In the genomic region with DNA sequence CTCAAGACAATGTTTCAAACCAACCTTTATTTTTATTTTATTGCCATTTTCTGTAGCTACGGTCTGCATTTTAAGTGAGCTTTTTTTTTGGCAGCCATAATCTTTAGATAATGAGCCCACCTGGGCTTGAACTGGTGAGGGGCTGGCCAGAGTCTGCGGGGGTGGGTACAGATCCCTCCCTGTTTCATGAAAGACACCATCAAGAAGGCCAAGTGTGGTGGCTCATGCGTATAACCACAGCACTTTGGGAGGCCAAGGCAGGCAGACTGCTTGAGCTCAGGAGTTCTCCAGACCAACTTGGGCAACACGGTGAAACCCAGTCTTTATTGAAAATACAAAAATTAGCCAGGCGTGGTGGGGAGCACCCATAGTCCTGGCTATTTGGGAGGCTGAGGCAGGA, we compare ENCODE assay signal across 25 cellular contexts.
"Had no signal": no experiment of that assay in that cellular context is flagged by ENCODE, and none has a peak within 500 bp of the region (broad histone marks: within the 10 kb centered on the region; RNA-seq: fewer than 3 reads in every experiment).

No MANE protein-coding gene starts in this region.

- H3K27ac ChIP-seq: left lung, lower lobe of right lung, ovary, right atrium auricular region, right lobe of liver, tibial nerve, uterus had no signal

- H3K9me3 ChIP-seq: left lung, lower lobe of right lung, ovary, right atrium auricular region, right lobe of liver, tibial nerve, uterus had no signal

- H3K27ac Mint-ChIP-seq: immature natural killer cell; natural killer cell treated with Interleukin-12 subunit alpha and Interleukin-12 subunit beta and Interleukin-15 and Interleukin-18, amount 100 ng/mL, for 72 hours; progenitor cell of endocrine pancreas; stimulated activated memory B cell treated with anti-CD40 and anti-IgM and Interleukin-4, amounts not matched to agents 10 μg/mL and 1 μg/mL and 100 μg/mL, for 72 hours; type B pancreatic cell had no signal

- DNase-seq: immature natural killer cell; kidney; left colon; left lung; lower lobe of right lung; mammary epithelial cell; mesenchymal stem cell; ovary; stimulated activated CD4-positive, alpha-beta T cell treated with anti-CD3 and anti-CD28 coated beads, Interleukin-1b, Interleukin-23, amount 100 ng/mL, for 48 hours; stimulated activated CD4-positive, alpha-beta T cell treated with anti-CD3 and anti-CD28 coated beads, Interleukin-2, amount 100 ng/mL, for 48 hours; stimulated activated CD4-positive, alpha-beta T cell treated with anti-CD3 and anti-CD28 coated beads, Interleukin-4, amount 100 ng/mL, for 4 hours; stimulated activated CD8-positive, alpha-beta memory T cell treated with anti-CD3 and anti-CD28 coated beads, Interleukin-4, amount 100 ng/mL, for 48 hours; stimulated activated naive CD4-positive, alpha-beta T cell treated with Interleukin-2 at 50 U/mL for 16 hours; stimulated activated naive CD8-positive, alpha-beta T cell treated with anti-CD3 and anti-CD28 coated beads, Interleukin-15, amount 100 ng/mL, for 72 hours; substantia nigra; uterus had no signal

- ATAC-seq: left colon; left lung; lower lobe of right lung; naive thymus-derived CD4-positive, alpha-beta T cell; natural killer cell treated with Interleukin-12 subunit alpha and Interleukin-12 subunit beta and Interleukin-15 and Interleukin-18, amount 100 ng/mL, for 72 hours; stimulated activated memory B cell treated with anti-CD40 and anti-IgM and Interleukin-4, amounts not matched to agents 10 μg/mL and 1 μg/mL and 100 μg/mL, for 72 hours; stimulated activated naive CD8-positive, alpha-beta T cell treated with anti-CD3 and anti-CD28 coated beads, Interleukin-15, amount 100 ng/mL, for 72 hours had no signal

- H3K36me3 Mint-ChIP-seq: natural killer cell treated with Interleukin-12 subunit alpha and Interleukin-12 subunit beta and Interleukin-15 and Interleukin-18, amount 100 ng/mL, for 72 hours; type B pancreatic cell had no signal

- H3K36me3 ChIP-seq: lower lobe of right lung, ovary, right atrium auricular region, right lobe of liver, uterus had no signal

- H3K9me3 Mint-ChIP-seq: immature natural killer cell; natural killer cell treated with Interleukin-12 subunit alpha and Interleukin-12 subunit beta and Interleukin-15 and Interleukin-18, amount 100 ng/mL, for 72 hours; stimulated activated memory B cell treated with anti-CD40 and anti-IgM and Interleukin-4, amounts not matched to agents 10 μg/mL and 1 μg/mL and 100 μg/mL, for 72 hours; stimulated activated naive CD8-positive, alpha-beta T cell treated with anti-CD3 and anti-CD28 coated beads, Interleukin-15, amount 100 ng/mL, for 72 hours; type B pancreatic cell had no signal

- H3K4me1 ChIP-seq: left lung, lower lobe of right lung, right atrium auricular region, right lobe of liver, tibial nerve, uterus had no signal

- H3K4me2 ChIP-seq: smooth muscle cell had no signal

- H3K27me3 ChIP-seq: left lung, ovary, right atrium auricular region, right lobe of liver, tibial nerve, uterus had no signal

- H3K4me3 Mint-ChIP-seq: immature natural killer cell; natural killer cell treated with Interleukin-12 subunit alpha and Interleukin-12 subunit beta and Interleukin-15 and Interleukin-18, amount 100 ng/mL, for 72 hours; stimulated activated memory B cell treated with anti-CD40 and anti-IgM and Interleukin-4, amounts not matched to agents 10 μg/mL and 1 μg/mL and 100 μg/mL, for 72 hours; stimulated activated naive CD8-positive, alpha-beta T cell treated with anti-CD3 and anti-CD28 coated beads, Interleukin-15, amount 100 ng/mL, for 72 hours; type B pancreatic cell had no signal

- H3K27me3 Mint-ChIP-seq: naive thymus-derived CD4-positive, alpha-beta T cell; natural killer cell treated with Interleukin-12 subunit alpha and Interleukin-12 subunit beta and Interleukin-15 and Interleukin-18, amount 100 ng/mL, for 72 hours; progenitor cell of endocrine pancreas; stimulated activated memory B cell treated with anti-CD40 and anti-IgM and Interleukin-4, amounts not matched to agents 10 μg/mL and 1 μg/mL and 100 μg/mL, for 72 hours; stimulated activated naive CD8-positive, alpha-beta T cell treated with anti-CD3 and anti-CD28 coated beads, Interleukin-15, amount 100 ng/mL, for 72 hours; type B pancreatic cell had no signal

- H3K4me3 ChIP-seq: left lung, lower lobe of right lung, ovary, right atrium auricular region, right lobe of liver, smooth muscle cell, tibial nerve, uterus had no signal

- H3K4me1 Mint-ChIP-seq: immature natural killer cell; stimulated activated memory B cell treated with anti-CD40 and anti-IgM and Interleukin-4, amounts not matched to agents 10 μg/mL and 1 μg/mL and 100 μg/mL, for 72 hours had no signal
